21 cellular contexts compared by ENCODE assay signal in the genomic region with DNA sequence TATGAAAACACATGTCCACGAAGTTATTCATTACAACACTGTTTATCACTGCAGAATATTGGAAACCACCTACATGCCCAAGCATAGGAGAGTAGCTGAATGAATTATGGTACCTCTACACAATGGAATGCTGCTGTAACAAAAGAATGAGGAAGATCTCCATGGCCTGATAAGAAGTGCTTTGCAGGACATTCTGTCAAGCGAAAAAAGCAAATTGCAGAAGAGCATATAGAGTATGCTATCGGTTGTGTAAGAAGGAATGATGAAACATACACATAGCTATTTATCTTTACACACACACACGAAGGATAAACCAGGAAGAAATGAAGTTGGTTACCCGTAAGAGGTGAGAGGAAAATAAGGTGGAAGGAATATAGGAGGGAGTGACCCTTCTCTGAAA. TPM values are rescaled to one million over a fixed set of nuclear protein-coding genes. Genes with fewer than 3 reads are reported as not detected.
A peak's percentile ranks its signal among the peaks of the same experiment; 100 is the strongest.
DNase-seq lines count a peak whose midpoint lies in the region; ATAC-seq and TF ChIP-seq lines count a peak whose summit lies in the region.
"Had no signal": no experiment of that assay in that cellular context is flagged by ENCODE, and none has a peak within 500 bp of the region (broad histone marks: within the 10 kb centered on the region; RNA-seq: fewer than 3 reads in every experiment).

No MANE protein-coding gene starts in this region.

- WGBS in mammary epithelial cell (ENCODE audit: low coverage, missing lambda C conversion rate): 21% methylated on average over 5 of the region's 5 CpGs
- 66 to 71% (median 69%) methylated on average over 5 of the region's 5 CpGs for WGBS in adrenal gland, 4 donors

- H3K4me2 ChIP-seq in mammary epithelial cell (ENCODE audit: insufficient read depth, low read depth, low read length) (no peak overlapping the region), PC-9 (peak overlapping the region; percentile 51)
- H3K4me2 ChIP-seq: BLaER1 treated with 17β-estradiol and CSF1 and Interleukin-3, amounts not matched to agents 10 nM and 100 nM had no signal

- in situ Hi-C loops in mammary epithelial cell (cut with MboI; ENCODE audit: low sequenced_read_pairs in 2 of 2): no loop called here

- POLR2A ChIA-PET in PC-9 (lab: Charles Lee; ENCODE audit: unreplicated experiment): interaction anchor here (0.5 kb wide), 1 partner anchor 242 kb away, joined by 4 read pairs; a partner anchor contains a TSS

- H2AFZ ChIP-seq in mammary epithelial cell (ENCODE audit: low read depth, low read length) (no peak overlapping the region), PC-9 (no peak overlapping the region)

- CTCF ChIA-PET in mammary epithelial cell (lab: Charles Lee; ENCODE audit: low non-redundant PET): no interaction called here
- CTCF ChIA-PET in PC-9 (lab: Charles Lee): no interaction called here

- dilution Hi-C loops in mammary epithelial cell (cut with HindIII; ENCODE audit: low sequenced_read_pairs): no loop called here

- intact Hi-C loops in mammary epithelial cell (cut with micrococcal nuclease) (no loop called here), breast epithelium (cut with DNase I; ENCODE audit: low total_unique reads) (no loop called here), PC-9 (cut with micrococcal nuclease; ENCODE audit: unreplicated experiment) (no loop called here), adrenal gland (cut with DNase I) (no loop called here)

- DNase-seq in mammary epithelial cell (peak; percentile 26), breast epithelium (ENCODE audit: low spot score in 2 of 2) (no peak), PC-9 (peak in 1 of 2 experiments; percentile 89), foreskin keratinocyte (peak; percentile 70 to 88), SIG-M5 (lab: John Stamatoyannopoulos, UW) (no peak), adrenal gland (no peak)
- DNase-seq: CD8-positive, alpha-beta memory T cell; DND-41; NCI-H1436; NCI-H2029; NCI-H2171; NCI-H446 treated with DMSO at 0.1 percent for 48 hours; NK-92 treated with Interleukin-12 subunit alpha and Interleukin-12 subunit beta, amount 100 ng/mL, for 24 hours had no signal

- no peak overlapping the region for H3K9ac ChIP-seq in mammary epithelial cell (ENCODE audit: insufficient read depth, low read length)
- H3K9ac ChIP-seq: BLaER1 treated with 17β-estradiol and CSF1 and Interleukin-3, amounts not matched to agents 10 nM and 100 nM had no signal

- no peaks in the 10 kb centered on the region for H3K27me3 ChIP-seq in mammary epithelial cell (ENCODE audit: insufficient read depth, low read length)
- H3K27me3 ChIP-seq in breast epithelium: peaks cover 0 to 22% of the 10 kb centered on the region in 2 donors
- no peaks in the 10 kb centered on the region for H3K27me3 ChIP-seq in PC-9 (ENCODE audit: insufficient read depth, low read depth)
- H3K27me3 ChIP-seq in foreskin keratinocyte: no peaks in the 10 kb centered on the region
- no peaks in the 10 kb centered on the region for H3K27me3 ChIP-seq in adrenal gland
- H3K27me3 ChIP-seq: BLaER1 treated with 17β-estradiol and CSF1 and Interleukin-3, amounts not matched to agents 10 nM and 100 nM had no signal

- BruUV-seq in mammary epithelial cell (replicated peaks; lab: Mats Ljungman, UMichigan) (no TSS peak), PC-9 (replicated peaks; lab: Mats Ljungman, UMichigan) (no TSS peak)

- H3K27ac ChIP-seq in mammary epithelial cell (ENCODE audit: insufficient read depth, low read depth, low read length): no peak overlapping the region
- no peak overlapping the region for H3K27ac ChIP-seq in breast epithelium
- peak overlapping the region; percentile 42 for H3K27ac ChIP-seq in PC-9
- no peak overlapping the region for H3K27ac ChIP-seq in foreskin keratinocyte
- no peak overlapping the region for H3K27ac ChIP-seq in adrenal gland
- H3K27ac ChIP-seq: BLaER1 treated with 17β-estradiol and CSF1 and Interleukin-3, amounts not matched to agents 10 nM and 100 nM had no signal

- no peaks in the 10 kb centered on the region for H3K9me3 ChIP-seq in mammary epithelial cell (replicated peaks; ENCODE audit: insufficient read depth, low read length)
- no peaks in the 10 kb centered on the region for H3K9me3 ChIP-seq in breast epithelium
- no peaks in the 10 kb centered on the region for H3K9me3 ChIP-seq in PC-9 (ENCODE audit: insufficient read depth, low read depth)
- no peaks in the 10 kb centered on the region for H3K9me3 ChIP-seq in adrenal gland (replicated peaks in 1 of 3)
- H3K9me3 ChIP-seq: BLaER1 treated with 17β-estradiol and CSF1 and Interleukin-3, amounts not matched to agents 10 nM and 100 nM had no signal

- H3F3A ChIP-seq in PC-9 (ENCODE audit: insufficient read depth, low read depth): peaks cover 24% of the 10 kb centered on the region; the same call in 1 of the 2 replicates

- ATAC-seq in foreskin keratinocyte (no peak), GM18870 (IDR thresholded peaks at IDR 0.05; ENCODE audit: unreplicated experiment) (no peak), HG03520 (IDR thresholded peaks at IDR 0.05; ENCODE audit: unreplicated experiment) (no peak)
- ATAC-seq: GM12878, Panc1 had no signal

- TF ChIP-seq CTCF in mammary epithelial cell (conservative IDR thresholded peaks at IDR 0.05 in 1 of 2, IDR thresholded peaks at IDR 0.05 in 1 of 2; ENCODE audit: extremely low read depth in 1 of 2, insufficient read depth in 1 of 2, low read depth in 1 of 2, low read length in 2 of 2) (no peak), breast epithelium (IDR thresholded peaks at IDR 0.05) (no peak), PC-9 (conservative IDR thresholded peaks at IDR 0.05) (no peak), foreskin keratinocyte (conservative IDR thresholded peaks at IDR 0.05) (no peak), adrenal gland (IDR thresholded peaks at IDR 0.05) (no peak)

- H3K4me1 ChIP-seq in mammary epithelial cell (ENCODE audit: insufficient read depth, low read length): no peaks in the 10 kb centered on the region
- no peaks in the 10 kb centered on the region for H3K4me1 ChIP-seq in breast epithelium
- H3K4me1 ChIP-seq in PC-9 (replicated peaks; ENCODE audit: insufficient read depth): peaks cover 31% of the 10 kb centered on the region
- H3K4me1 ChIP-seq in foreskin keratinocyte: no peaks in the 10 kb centered on the region
- H3K4me1 ChIP-seq in adrenal gland (replicated peaks in 1 of 2): peaks cover 8 to 22% of the 10 kb centered on the region in 2 donors

- H3K36me3 ChIP-seq in mammary epithelial cell (ENCODE audit: insufficient read depth, low read length) (no peaks in the 10 kb centered on the region), breast epithelium (no peaks in the 10 kb centered on the region), PC-9 (ENCODE audit: low read depth) (no peaks in the 10 kb centered on the region), adrenal gland (replicated peaks in 1 of 2) (no peaks in the 10 kb centered on the region)
- H3K36me3 ChIP-seq: BLaER1 treated with 17β-estradiol and CSF1 and Interleukin-3, amounts not matched to agents 10 nM and 100 nM had no signal

- H3K79me2 ChIP-seq in mammary epithelial cell (ENCODE audit: insufficient read depth, low read length) (no peaks in the 10 kb centered on the region), PC-9 (ENCODE audit: low read depth) (no peaks in the 10 kb centered on the region)

- H3K9me2 ChIP-seq in PC-9 (ENCODE audit: insufficient read depth): no peaks in the 10 kb centered on the region

- H4K20me1 ChIP-seq in mammary epithelial cell (ENCODE audit: insufficient read depth, low read length): no peaks in the 10 kb centered on the region
- H4K20me1 ChIP-seq in PC-9 (ENCODE audit: insufficient read depth): no peaks in the 10 kb centered on the region
- H4K20me1 ChIP-seq: BLaER1 treated with 17β-estradiol and CSF1 and Interleukin-3, amounts not matched to agents 10 nM and 100 nM had no signal

- H3K4me3 ChIP-seq in mammary epithelial cell (replicated peaks in 1 of 3; ENCODE audit: insufficient read depth in 1 of 3, low read depth in 2 of 3, low read length in 3 of 3) (no peak overlapping the region), breast epithelium (no peak overlapping the region), PC-9 (peak overlapping the region; percentile 5; the same call in 1 of the 2 replicates), adrenal gland (no peak overlapping the region)
- H3K4me3 ChIP-seq: BLaER1 treated with 17β-estradiol and CSF1 and Interleukin-3, amounts not matched to agents 10 nM and 100 nM; GM12878 had no signal

- no peak for TF ChIP-seq POLR2A in breast epithelium (IDR thresholded peaks at IDR 0.05)
- no peak for TF ChIP-seq POLR2A in adrenal gland (IDR thresholded peaks at IDR 0.05)

RNA-seq across cellular contexts. Expression of a gene that starts 37.5 kb away (rescaled TPM):
- total RNA-seq in mammary epithelial cell: not detected
- not detected for polyA plus RNA-seq in mammary epithelial cell
- polyA minus RNA-seq in mammary epithelial cell: not detected
- under 1 TPM in 1 of 3 donors, not detected in 2; 0.33 TPM for total RNA-seq in breast epithelium
- not detected in 2 replicates for total RNA-seq in PC-9 (2021)
- not detected in 2 replicates for total RNA-seq in foreskin keratinocyte
- not detected in 2 replicates for polyA plus RNA-seq in foreskin keratinocyte
- total RNA-seq in adrenal gland: under 1 TPM in 1 of 8 donors, not detected in 7; 0.20 TPM
- polyA plus RNA-seq in adrenal gland: under 1 TPM in 1 of 3 donors, not detected in 2; 0.07 TPM
- total RNA-seq: A172; CD8-positive, alpha-beta memory T cell; GM12878; H1; MCF 10A had no signal
- polyA plus RNA-seq: CD8-positive, alpha-beta memory T cell; GM12878; H1 had no signal

RNA-seq across cellular contexts. Expression of a gene that starts 46.4 kb away (rescaled TPM):
- not detected for total RNA-seq in mammary epithelial cell
- polyA plus RNA-seq in mammary epithelial cell: not detected
- not detected for polyA minus RNA-seq in mammary epithelial cell
- not detected for total RNA-seq in breast epithelium
- not detected in 2 replicates for total RNA-seq in PC-9 (2021)
- total RNA-seq in foreskin keratinocyte: not detected in 2 replicates
- not detected in 2 replicates for polyA plus RNA-seq in foreskin keratinocyte
- total RNA-seq in adrenal gland: not detected
- not detected for polyA plus RNA-seq in adrenal gland
- total RNA-seq: A172; CD8-positive, alpha-beta memory T cell; GM12878; H1; MCF 10A had no signal
- polyA plus RNA-seq: CD8-positive, alpha-beta memory T cell; GM12878; H1 had no signal

Comparison
In these comparisons a context has a peak if more than half of its experiments do, and no peak if none do; other contexts are left out.
1. DNase-seq: peak in mammary epithelial cell (single experiment) and foreskin keratinocyte (2 of 2); none in breast epithelium (0 of 2), SIG-M5 (single experiment) and adrenal gland (0 of 7).